14 cellular contexts compared by ENCODE assay signal in the genomic region with DNA sequence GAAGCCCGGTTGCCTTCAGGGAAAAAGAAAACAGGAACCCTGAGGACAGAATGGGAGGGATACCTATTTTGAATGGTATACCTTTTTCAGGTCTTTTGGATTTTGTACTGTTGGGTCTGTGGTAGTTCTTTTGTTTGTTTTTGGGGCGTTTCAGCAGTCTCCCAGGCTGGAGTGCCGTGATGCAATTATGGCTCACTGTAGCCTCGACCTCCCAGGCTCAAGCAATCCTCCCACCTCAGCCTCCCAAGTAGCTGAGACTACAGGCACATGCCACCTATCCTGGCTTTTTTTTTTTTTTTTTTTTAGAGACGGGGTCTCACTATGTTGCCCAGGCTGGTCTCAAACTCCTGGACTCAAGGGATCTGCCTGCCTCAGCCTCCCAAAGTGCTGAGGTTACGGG. TPM values are rescaled to one million over a fixed set of nuclear protein-coding genes. Genes with fewer than 3 reads are reported as not detected.
DNase-seq lines count a peak whose midpoint lies in the region; ATAC-seq and TF ChIP-seq lines count a peak whose summit lies in the region.
"Not testable (repeated sequence)": the region's sequence is repeated elsewhere in the genome, so short reads cannot be mapped to it uniquely, and the experiment has no call there.
"Had no signal": no experiment of that assay in that cellular context is flagged by ENCODE, and none has a peak within 500 bp of the region (broad histone marks: within the 10 kb centered on the region; RNA-seq: fewer than 3 reads in every experiment).

No MANE protein-coding gene starts in this region.

- not testable (repeated sequence) for H3K9me2 ChIP-seq in MM.1S (replicated peaks; ENCODE audit: insufficient read depth, low read length)

- not testable (repeated sequence) for DNase-seq in GM12865 (ENCODE audit: low read depth); MM.1S; T-helper 17 cell; memory B cell (ENCODE audit: low spot score in 2 of 2); natural killer cell treated with Interleukin-12 subunit alpha and Interleukin-12 subunit beta and Interleukin-15 and Interleukin-18, amount 100 ng/mL, for 72 hours (ENCODE audit: low spot score)
- peak; percentile 10 for DNase-seq in activated effector memory CD4-positive, alpha-beta T cell treated with anti-CD3 and anti-CD28 coated beads, Interleukin-2, amount 50 U/mL, for 16 hours
- DNase-seq in coronary artery (ENCODE audit: low spot score) = peak; percentile 4

- H3K27me3 ChIP-seq in MM.1S (replicated peaks; ENCODE audit: insufficient read depth, low read length) = not testable (repeated sequence)

- not testable (repeated sequence) for H3K4me3 Mint-ChIP-seq in T-helper 17 cell
- H3K4me3 Mint-ChIP-seq in memory B cell = peak overlapping the region; percentile 84
- peak overlapping the region; percentile 3 for H3K4me3 Mint-ChIP-seq in natural killer cell treated with Interleukin-12 subunit alpha and Interleukin-12 subunit beta and Interleukin-15 and Interleukin-18, amount 100 ng/mL, for 72 hours

- not testable (repeated sequence) for H2AFZ ChIP-seq in MM.1S (ENCODE audit: low read length)

- H3K9ac ChIP-seq in MM.1S (ENCODE audit: low read length) = not testable (repeated sequence)

- H3K36me3 ChIP-seq in MM.1S (replicated peaks; ENCODE audit: insufficient read depth, low read length) = not testable (repeated sequence)

- peak overlapping the region; percentile 62 for H3K4me3 ChIP-seq in GM12865 (ENCODE audit: low read depth, low read length)
- peak overlapping the region; percentile 59; the same call in 1 of the 2 replicates for H3K4me3 ChIP-seq in MM.1S (ENCODE audit: low read length)
- not testable (repeated sequence) for H3K4me3 ChIP-seq in coronary artery

- H3K27ac ChIP-seq in MM.1S (ENCODE audit: low read length); coronary artery: not testable (repeated sequence)

- H3K36me3 Mint-ChIP-seq in T-helper 17 cell (ENCODE audit: low read depth); memory B cell; natural killer cell treated with Interleukin-12 subunit alpha and Interleukin-12 subunit beta and Interleukin-15 and Interleukin-18, amount 100 ng/mL, for 72 hours: not testable (repeated sequence)

- H3K27ac Mint-ChIP-seq in T-helper 17 cell (peak overlapping the region; percentile 49), memory B cell (peak overlapping the region; percentile 83)
- H3K27ac Mint-ChIP-seq in natural killer cell treated with Interleukin-12 subunit alpha and Interleukin-12 subunit beta and Interleukin-15 and Interleukin-18, amount 100 ng/mL, for 72 hours = peak overlapping the region in 1 of 2 donors; percentile 53

- not testable (repeated sequence) for H3K79me2 ChIP-seq in MM.1S (ENCODE audit: low read length)

- H3K9me3 ChIP-seq in MM.1S (replicated peaks; ENCODE audit: insufficient read depth, low read length); T-helper 17 cell (ENCODE audit: control insufficient read depth, low read length, poor library complexity, severe bottlenecking): not testable (repeated sequence)

- TF ChIP-seq CTCF in GM12865 (IDR thresholded peaks at IDR 0.05; ENCODE audit: insufficient read depth, low read depth, low read length, missing control alignments); MM.1S (IDR thresholded peaks at IDR 0.05; ENCODE audit: low read length); coronary artery (IDR thresholded peaks at IDR 0.05): not testable (repeated sequence)

- ATAC-seq in T-helper 17 cell; memory B cell (ENCODE audit: low read depth); natural killer cell treated with Interleukin-12 subunit alpha and Interleukin-12 subunit beta and Interleukin-15 and Interleukin-18, amount 100 ng/mL, for 72 hours: not testable (repeated sequence)

- H3K4me1 ChIP-seq in MM.1S (ENCODE audit: low read length) = not testable (repeated sequence)

- H3K9me3 Mint-ChIP-seq in memory B cell; natural killer cell treated with Interleukin-12 subunit alpha and Interleukin-12 subunit beta and Interleukin-15 and Interleukin-18, amount 100 ng/mL, for 72 hours: not testable (repeated sequence)

- not testable (repeated sequence) for H3F3A ChIP-seq in MM.1S (ENCODE audit: insufficient read depth, low read length)

- H3K27me3 Mint-ChIP-seq in T-helper 17 cell, memory B cell: not testable (repeated sequence)
- H3K27me3 Mint-ChIP-seq in natural killer cell treated with Interleukin-12 subunit alpha and Interleukin-12 subunit beta and Interleukin-15 and Interleukin-18, amount 100 ng/mL, for 72 hours = peaks cover 17 to 19% of the 10 kb centered on the region in 2 donors

- H3K4me1 Mint-ChIP-seq in T-helper 17 cell = peaks cover 13% of the 10 kb centered on the region
- H3K4me1 Mint-ChIP-seq in memory B cell = not testable (repeated sequence)
- H3K4me1 Mint-ChIP-seq in natural killer cell treated with Interleukin-12 subunit alpha and Interleukin-12 subunit beta and Interleukin-15 and Interleukin-18, amount 100 ng/mL, for 72 hours (ENCODE audit: low read depth in 2 of 2) = peaks cover 18 to 31% of the 10 kb centered on the region in 2 donors

- peak overlapping the region; percentile 89; the same call in 1 of the 2 replicates for H3K4me2 ChIP-seq in MM.1S (ENCODE audit: low read depth, low read length)

- H4K20me1 ChIP-seq in MM.1S (ENCODE audit: insufficient read depth, low read length) = not testable (repeated sequence)

RNA-seq across cellular contexts. Expression of gene SPATA3, which starts 27.6 kb away (rescaled TPM):
- not detected for total RNA-seq in T-helper 17 cell
- total RNA-seq in natural killer cell treated with Interleukin-12 subunit alpha and Interleukin-12 subunit beta and Interleukin-15 and Interleukin-18, amount 100 ng/mL, for 72 hours = under 1 TPM in 1 of 2 donors, not detected in 1; 0.50 TPM
- total RNA-seq: A172; B cell; Caco-2; Calu3; CD4-positive, alpha-beta T cell; CD8-positive, alpha-beta T cell; GM12878 had no signal

RNA-seq across cellular contexts. Expression of gene GPR55, which starts 43.3 kb away (rescaled TPM):
- total RNA-seq in T-helper 17 cell = 1 to 10 TPM; 3.8 to 8.3 TPM
- 1 to 10 TPM in 1 of 2 donors, under 1 TPM in 1; 0.26 to 5.5 TPM for total RNA-seq in natural killer cell treated with Interleukin-12 subunit alpha and Interleukin-12 subunit beta and Interleukin-15 and Interleukin-18, amount 100 ng/mL, for 72 hours
- total RNA-seq: Caco-2, Calu3 had no signal
